ENCODE assay signal across 1 cellular context in the genomic region with DNA sequence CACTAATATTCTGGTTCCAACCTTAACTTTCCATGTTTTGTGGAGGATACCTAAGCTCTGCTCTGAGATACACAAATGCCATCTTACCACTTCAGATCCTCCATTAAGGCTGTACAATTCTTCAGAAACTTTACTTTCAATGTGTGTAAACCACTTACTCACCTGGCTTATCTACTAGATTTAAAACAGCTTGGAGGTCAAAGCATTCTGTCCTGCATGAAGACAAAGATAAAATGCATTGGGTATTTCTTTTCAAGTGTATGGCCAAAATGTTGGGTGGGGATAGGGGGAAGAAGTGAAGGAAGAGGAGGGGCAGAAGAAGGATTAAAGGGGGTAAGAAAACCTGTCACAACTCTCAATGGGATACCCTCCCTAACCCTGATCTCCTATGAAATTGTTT.
TF ChIP-seq lines count a peak whose summit lies in the region.

No MANE protein-coding gene starts in this region.

TF ChIP-seq in HepG2, 621 proteins besides CTCF, POLR2A, EP300 and RAD21:
- TF ChIP-seq, protein P1, sequence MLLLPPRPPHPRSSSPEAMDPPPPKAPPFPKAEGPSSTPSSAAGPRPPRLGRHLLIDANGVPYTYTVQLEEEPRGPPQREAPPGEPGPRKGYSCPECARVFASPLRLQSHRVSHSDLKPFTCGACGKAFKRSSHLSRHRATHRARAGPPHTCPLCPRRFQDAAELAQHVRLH (CRISPR knock-in tag; IDR thresholded peaks at IDR 0.05; ENCODE audit: borderline replicate concordance, low read depth): no peak
- peak; percentile 29 for TF ChIP-seq HNRNPK (IDR thresholded peaks at IDR 0.05; ENCODE audit: low read depth, low read length, poor library complexity, severe bottlenecking)
